6 cellular contexts compared by ENCODE assay signal in genomic region chr1:36089393-36090121, GRCh38. TPM values are rescaled to one million over a fixed set of nuclear protein-coding genes. Genes with fewer than 3 reads are reported as not detected.
DNase-seq lines count a peak whose midpoint lies in the region; ATAC-seq and TF ChIP-seq lines count a peak whose summit lies in the region.

No MANE protein-coding gene starts in this region.

- H3K27ac ChIP-seq in GM23248 (peak overlapping the region; percentile 76), SJCRH30 (peak overlapping the region; percentile 36; the same call in 1 of the 2 replicates), right cardiac atrium (ENCODE audit: low read length) (peak overlapping the region; percentile 6), tibial nerve (peak overlapping the region; percentile 79 to 95 (median 90))

- no peak for ATAC-seq in right cardiac atrium

- H3K4me1 ChIP-seq in GM23248 (ENCODE audit: insufficient read depth) (peaks cover 5% of the 10 kb centered on the region; the same call in 1 of the 2 replicates), SJCRH30 (peaks cover 3% of the 10 kb centered on the region; the same call in 1 of the 2 replicates), right cardiac atrium (ENCODE audit: control insufficient read depth, insufficient read depth, low read length) (peaks cover 3% of the 10 kb centered on the region), tibial nerve (peaks cover 0 to 51% (median 21%) of the 10 kb centered on the region in 4 donors)

- H3K36me3 ChIP-seq in GM23248 (ENCODE audit: low read depth), result peaks cover 20% of the 10 kb centered on the region
- H3K36me3 ChIP-seq in SJCRH30, result peaks cover 9% of the 10 kb centered on the region
- H3K36me3 ChIP-seq in tibial nerve, result peaks cover 5 to 40% (median 27%) of the 10 kb centered on the region in 3 donors

- TF ChIP-seq EP300 in tibial nerve (IDR thresholded peaks at IDR 0.05), result no peak

- H3K9ac ChIP-seq in GM23248, result peak overlapping the region; percentile 88

- peak overlapping the region; percentile 83 for H3K4me2 ChIP-seq in GM23248 (ENCODE audit: unreplicated experiment)

- peak overlapping the region; percentile 99 for H2AFZ ChIP-seq in GM23248

- WGBS in GM23248 (ENCODE audit: low coverage in 1 of 2, low lambda C conversion rate in 2 of 2, missing lambda C conversion rate in 2 of 2), 2 experiments, result 4% methylated on average over 31 to 32 of the region's 32 CpGs
- WGBS in right cardiac atrium, result 6% methylated on average over 32 of the region's 32 CpGs
- WGBS in tibial nerve, 2 donors, result 4 to 6% methylated on average over 32 of the region's 32 CpGs

- H3F3A ChIP-seq in GM23248 (ENCODE audit: insufficient read depth), result peaks cover 10% of the 10 kb centered on the region

- intact Hi-C loops in right cardiac atrium (cut with DNase I), result no loop called here

- H3K27me3 ChIP-seq in GM23248 (replicated peaks; ENCODE audit: insufficient read depth) (no peaks in the 10 kb centered on the region), SJCRH30 (no peaks in the 10 kb centered on the region), right cardiac atrium (ENCODE audit: control insufficient read depth, insufficient read depth) (no peaks in the 10 kb centered on the region), tibial nerve (peaks cover 0 to 17% of the 10 kb centered on the region in 2 donors)

- DNase-seq in GM23248 (peak; percentile 79), SJCRH30 (no peak), right cardiac atrium (peak in 1 of 3 donors; percentile 56), tibial nerve (ENCODE audit: low spot score in 2 of 2) (no peak), SHP77 (lab: John Stamatoyannopoulos, UW) (no peak), inferior parietal cortex (ENCODE audit: extremely low spot score) (no peak)

- no peak for TF ChIP-seq POLR2A in tibial nerve (IDR thresholded peaks at IDR 0.05)

- in situ Hi-C loops in GM23248 (cut with MboI), result no loop called here

- no peak for TF ChIP-seq CTCF in tibial nerve (IDR thresholded peaks at IDR 0.05)

- peaks cover 38% of the 10 kb centered on the region for H3K79me2 ChIP-seq in GM23248 (ENCODE audit: insufficient read depth)

- no peaks in the 10 kb centered on the region for H3K9me3 ChIP-seq in GM23248 (ENCODE audit: low read depth)
- no peaks in the 10 kb centered on the region for H3K9me3 ChIP-seq in SJCRH30 (replicated peaks)
- H3K9me3 ChIP-seq in right cardiac atrium (ENCODE audit: control insufficient read depth, low read length), result no peaks in the 10 kb centered on the region
- H3K9me3 ChIP-seq in tibial nerve, result no peaks in the 10 kb centered on the region

- peaks cover 4% of the 10 kb centered on the region; the same call in 1 of the 2 replicates for H4K20me1 ChIP-seq in GM23248 (ENCODE audit: insufficient read depth)

- peak overlapping the region; percentile 78 for H3K4me3 ChIP-seq in GM23248
- H3K4me3 ChIP-seq in SJCRH30, result peak overlapping the region; percentile 90
- H3K4me3 ChIP-seq in right cardiac atrium (ENCODE audit: low read length), result peak overlapping the region; percentile 54
- peak overlapping the region; percentile 88 to 97 (median 94) for H3K4me3 ChIP-seq in tibial nerve

- no peaks in the 10 kb centered on the region for H3K9me2 ChIP-seq in GM23248 (ENCODE audit: insufficient read depth)

RNA-seq across cellular contexts. Expression of gene ADPRS, which starts 0.9 kb away (rescaled TPM):
- total RNA-seq in GM23248 (2014; rRNA removed; shearing (Covaris generic)), result 64.7 and 70.3 TPM in 2 replicates
- polyA plus RNA-seq in GM23248 (2016; fragmentation: Nextera tagmentation; extraction: Ambion mirVana), result 38.9 and 42.0 TPM in 2 replicates
- total RNA-seq in SJCRH30 (2014; rRNA removed; shearing (Covaris generic)), result 26.7 and 30.4 TPM in 2 replicates
- total RNA-seq in right cardiac atrium, result 10 to 100 TPM; 12.3 to 17.1 (median 13.0) TPM
- polyA plus RNA-seq in right cardiac atrium, result 19.5 TPM
- 10 to 100 TPM; 41.0 to 64.3 (median 48.0) TPM for total RNA-seq in tibial nerve

RNA-seq across cellular contexts. Expression of gene TEKT2, which starts 5.7 kb away (rescaled TPM):
- total RNA-seq in GM23248 (2014; rRNA removed; shearing (Covaris generic)), result not detected in 2 replicates
- polyA plus RNA-seq in GM23248 (2016; fragmentation: Nextera tagmentation; extraction: Ambion mirVana), result not detected in 2 replicates
- 0.15 TPM in 1 of 2 replicates, not detected in the other for total RNA-seq in SJCRH30 (2014; rRNA removed; shearing (Covaris generic))
- total RNA-seq in right cardiac atrium, result under 1 TPM in 2 of 4 donors, not detected in 2; 0.23 to 0.35 TPM
- 0.14 TPM for polyA plus RNA-seq in right cardiac atrium
- total RNA-seq in tibial nerve, result under 1 TPM in 1 of 4 donors, not detected in 3; 0.90 TPM

RNA-seq across cellular contexts. Expression of gene COL8A2, which starts 35.5 kb away (rescaled TPM):
- 30.5 and 33.1 TPM in 2 replicates for total RNA-seq in GM23248 (2014; rRNA removed; shearing (Covaris generic))
- polyA plus RNA-seq in GM23248 (2016; fragmentation: Nextera tagmentation; extraction: Ambion mirVana) (2.9 and 3.2 TPM in 2 replicates), right cardiac atrium (2.4 TPM)
- total RNA-seq in SJCRH30 (2014; rRNA removed; shearing (Covaris generic)), result 0.45 and 0.51 TPM in 2 replicates
- total RNA-seq in right cardiac atrium (1 to 10 TPM; 2.7 to 4.1 (median 3.3) TPM), tibial nerve (10 to 100 TPM; 26.7 to 57.9 (median 50.2) TPM)

RNA-seq across cellular contexts. Expression of gene TRAPPC3, which starts 59.7 kb away (rescaled TPM):
- 101 and 112 TPM in 2 replicates for total RNA-seq in GM23248 (2014; rRNA removed; shearing (Covaris generic))
- polyA plus RNA-seq in GM23248 (2016; fragmentation: Nextera tagmentation; extraction: Ambion mirVana) (134 and 135 TPM in 2 replicates), right cardiac atrium (73.6 TPM)
- total RNA-seq in SJCRH30 (2014; rRNA removed; shearing (Covaris generic)), result 76.0 and 78.6 TPM in 2 replicates
- total RNA-seq in right cardiac atrium (10 to 100 TPM; 58.5 to 67.2 (median 64.0) TPM), tibial nerve (10 to 100 TPM; 48.0 to 90.4 (median 69.1) TPM)

Comparison
In these comparisons a context has a peak if more than half of its experiments do, and no peak if none do; other contexts are left out.
1. H3K27ac ChIP-seq: peak in every context shown above with its lines; median percentile 90 in tibial nerve; 76 in GM23248; 36 in SJCRH30; 6 in right cardiac atrium.